17 cellular contexts compared by ENCODE assay signal in the genomic region with DNA sequence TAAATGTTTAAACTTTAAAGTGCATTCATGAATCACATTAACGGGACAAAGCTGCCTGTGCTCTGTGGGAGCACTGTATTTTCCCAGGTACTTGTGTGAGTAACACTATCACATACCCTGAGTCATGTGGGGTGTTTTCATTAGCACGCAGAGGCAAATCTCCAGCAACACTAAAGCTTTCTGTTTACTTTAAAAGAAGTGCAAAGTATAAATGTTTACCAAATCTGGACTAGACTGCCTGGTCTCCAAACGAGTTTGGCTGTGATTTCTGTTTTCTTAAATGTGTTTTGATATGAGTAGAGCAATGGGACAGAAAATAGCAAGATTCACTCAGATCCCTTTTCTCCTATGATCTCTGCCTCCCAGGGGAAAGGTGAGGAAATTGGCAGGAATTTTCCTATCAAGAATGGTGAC. TPM values are rescaled to one million over a fixed set of nuclear protein-coding genes. Genes with fewer than 3 reads are reported as not detected.
DNase-seq lines count a peak whose midpoint lies in the region; ATAC-seq and TF ChIP-seq lines count a peak whose summit lies in the region.
"Had no signal": no experiment of that assay in that cellular context is flagged by ENCODE, and none has a peak within 500 bp of the region (broad histone marks: within the 10 kb centered on the region; RNA-seq: fewer than 3 reads in every experiment).

No MANE protein-coding gene starts in this region.

- H3K9me3 Mint-ChIP-seq in WTC11 = peaks cover 9% of the 10 kb centered on the region

- no peaks in the 10 kb centered on the region for H3K36me3 Mint-ChIP-seq in WTC11
- H3K36me3 Mint-ChIP-seq: CD4-positive, CD25-positive, alpha-beta regulatory T cell had no signal

- H3K4me1 ChIP-seq in smooth muscle cell (ENCODE audit: low read depth) = no peaks in the 10 kb centered on the region
- H3K4me1 ChIP-seq: transverse colon had no signal

- WGBS in smooth muscle cell (ENCODE audit: low lambda C conversion rate) = 34% methylated on average over 3 of the region's 3 CpGs

- no peaks in the 10 kb centered on the region for H3K79me2 ChIP-seq in smooth muscle cell (ENCODE audit: low read depth)

- peak overlapping the region; percentile 44 for H3K4me2 ChIP-seq in smooth muscle cell

- TF ChIP-seq CTCF in WTC11 (IDR thresholded peaks at IDR 0.05) = no peak
- TF ChIP-seq CTCF in fibroblast of the aortic adventitia (IDR thresholded peaks at IDR 0.05; ENCODE audit: insufficient read depth, low read length) = no peak
- TF ChIP-seq CTCF in smooth muscle cell (IDR thresholded peaks at IDR 0.05; ENCODE audit: borderline replicate concordance, insufficient read depth, poor library complexity, severe bottlenecking) = no peak

- CTCF ChIA-PET in WTC11 (lab: Charles Lee) = no interaction called here

- H3K27me3 Mint-ChIP-seq in WTC11 (ENCODE audit: low read depth) = no peaks in the 10 kb centered on the region
- H3K27me3 Mint-ChIP-seq: activated CD4-positive, alpha-beta T cell treated with anti-CD3 and anti-CD28 coated beads for 36 hours had no signal

- H3F3A ChIP-seq in smooth muscle cell (ENCODE audit: low read depth) = no peaks in the 10 kb centered on the region

- no peak overlapping the region for H3K9ac ChIP-seq in smooth muscle cell (ENCODE audit: low read depth)

- H3K9me3 ChIP-seq in smooth muscle cell (replicated peaks; ENCODE audit: low read depth) = no peaks in the 10 kb centered on the region
- H3K9me3 ChIP-seq: transverse colon had no signal

- peak overlapping the region; percentile 32 for H3K27ac ChIP-seq in smooth muscle cell (ENCODE audit: low read depth)
- H3K27ac ChIP-seq: transverse colon had no signal

- no peak overlapping the region for H3K27ac Mint-ChIP-seq in WTC11
- H3K27ac Mint-ChIP-seq: activated CD4-positive, alpha-beta T cell treated with anti-CD3 and anti-CD28 coated beads for 36 hours; CD4-positive, CD25-positive, alpha-beta regulatory T cell; T-helper 17 cell had no signal

- H3K36me3 ChIP-seq in smooth muscle cell (ENCODE audit: low read depth) = no peaks in the 10 kb centered on the region
- H3K36me3 ChIP-seq: transverse colon had no signal

- peaks cover 17% of the 10 kb centered on the region for H3K4me1 Mint-ChIP-seq in WTC11
- H3K4me1 Mint-ChIP-seq: activated CD4-positive, alpha-beta T cell treated with anti-CD3 and anti-CD28 coated beads for 36 hours; CD4-positive, CD25-positive, alpha-beta regulatory T cell; neural crest cell; T-helper 17 cell had no signal

- POLR2A ChIA-PET in WTC11 (lab: Charles Lee) = no interaction called here

- no peaks in the 10 kb centered on the region for H4K20me1 ChIP-seq in smooth muscle cell (ENCODE audit: low read depth)

- H3K4me3 Mint-ChIP-seq in WTC11 = no peak overlapping the region
- H3K4me3 Mint-ChIP-seq: activated CD4-positive, alpha-beta T cell treated with anti-CD3 and anti-CD28 coated beads for 36 hours; CD4-positive, CD25-positive, alpha-beta regulatory T cell; neural crest cell; T-helper 17 cell had no signal

- no peaks in the 10 kb centered on the region for H3K27me3 ChIP-seq in smooth muscle cell (ENCODE audit: low read depth)
- H3K27me3 ChIP-seq: transverse colon had no signal

- ATAC-seq in WTC11 (0 out of 2 replicates have a peak, but pooled peaks have one; percentile 34), HG03520 (IDR thresholded peaks at IDR 0.05; ENCODE audit: unreplicated experiment) (no peak)
- ATAC-seq: activated CD4-positive, alpha-beta T cell treated with anti-CD3 and anti-CD28 coated beads for 36 hours; sciatic nerve; T-helper 17 cell had no signal

- H3K4me3 ChIP-seq in fibroblast of the aortic adventitia (ENCODE audit: low read depth, low read length) (no peak overlapping the region), smooth muscle cell (no peak overlapping the region)
- H3K4me3 ChIP-seq: transverse colon had no signal

- H2AFZ ChIP-seq in smooth muscle cell (ENCODE audit: low read depth) = peak overlapping the region; percentile 61

- DNase-seq in HT1080 (ENCODE audit: low read depth) (peak; percentile 40), WTC11 (ENCODE audit: low spot score) (no peak), fibroblast of the aortic adventitia (ENCODE audit: low read depth) (peak; percentile 23), smooth muscle cell (lab: John Stamatoyannopoulos, UW; ENCODE audit: unreplicated experiment) (no peak), cortex of kidney (lab: John Stamatoyannopoulos, UW) (no peak), NCI-H2171 treated with DMSO at 0.1 percent for 48 hours (lab: John Stamatoyannopoulos, UW) (no peak)
- DNase-seq: activated CD4-positive, alpha-beta T cell treated with anti-CD3 and anti-CD28 coated beads for 36 hours; activated T-cell treated with anti-CD3 and anti-CD28 coated beads, Interleukin-2, amount 50 U/mL, for 1 hour; CD4-positive, CD25-positive, alpha-beta regulatory T cell; KG1; NCI-H526 treated with DMSO at 0.1 percent for 48 hours; stimulated activated CD4-positive, alpha-beta T cell treated with anti-CD3 and anti-CD28 coated beads, Interleukin-4, amount 100 ng/mL, for 4 hours; T-helper 17 cell; transverse colon had no signal

TF ChIP-seq in WTC11, 78 proteins besides CTCF, POLR2A, EP300 and RAD21:
- no peak for TF ChIP-seq CREM (CRISPR knock-in tag; IDR thresholded peaks at IDR 0.05)
- no peak for TF ChIP-seq NFE2L1 (CRISPR knock-in tag; IDR thresholded peaks at IDR 0.05)
- TF ChIP-seq ETV6 (CRISPR knock-in tag; IDR thresholded peaks at IDR 0.05) = no peak
- TF ChIP-seq ZNF416 (CRISPR knock-in tag; IDR thresholded peaks at IDR 0.05) = no peak
TF ChIP-seq in WTC11: peak in this region for 0.

RNA-seq across cellular contexts. Expression of a gene that starts 28.8 kb away (rescaled TPM):
- not detected in 2 replicates for total RNA-seq in HT1080 (2014; rRNA removed; shearing (Covaris generic))
- polyA plus RNA-seq in HT1080 (2015; cell fraction: cytosol; rRNA removed) = not detected in 2 replicates
- 0.07 TPM in 1 of 2 replicates, not detected in the other for polyA plus RNA-seq in HT1080 (2015; cell fraction: nucleus; rRNA removed)
- total RNA-seq in WTC11 (2021) (0.66 to 2.2 TPM (median 2.1 TPM) in 3 replicates), fibroblast of the aortic adventitia (ENCODE audit: low replicate concordance) (not detected in 2 replicates), smooth muscle cell (not detected in 2 replicates)
- polyA plus RNA-seq in smooth muscle cell = not detected in 2 replicates
- total RNA-seq: activated CD4-positive, alpha-beta T cell treated with anti-CD3 and anti-CD28 coated beads for 36 hours; CD4-positive, CD25-positive, alpha-beta regulatory T cell; T-helper 17 cell; transverse colon had no signal
- polyA plus RNA-seq: CD4-positive, CD25-positive, alpha-beta regulatory T cell had no signal

RNA-seq across cellular contexts. Expression of a gene that starts 35.1 kb away (rescaled TPM):
- total RNA-seq in HT1080 (2014; rRNA removed; shearing (Covaris generic)) = 9.4 and 14.9 TPM in 2 replicates
- 14.3 and 22.2 TPM in 2 replicates for polyA plus RNA-seq in HT1080 (2015; cell fraction: cytosol; rRNA removed)
- 5.8 and 6.6 TPM in 2 replicates for polyA plus RNA-seq in HT1080 (2015; cell fraction: nucleus; rRNA removed)
- 12.4 to 16.2 TPM (median 12.5 TPM) in 3 replicates for total RNA-seq in WTC11 (2021)
- 2.8 and 7.2 TPM in 2 replicates for total RNA-seq in fibroblast of the aortic adventitia (ENCODE audit: low replicate concordance)
- 5.8 and 17.2 TPM in 2 replicates for total RNA-seq in smooth muscle cell
- polyA plus RNA-seq in smooth muscle cell = 9.5 and 18.5 TPM in 2 replicates

Comparison
In these comparisons a context has a peak if more than half of its experiments do, and no peak if none do; other contexts are left out.
1. DNase-seq: peak in HT1080 (single experiment) and fibroblast of the aortic adventitia (single experiment); none in WTC11 (single experiment), smooth muscle cell (single experiment), cortex of kidney (single experiment) and NCI-H2171 treated with DMSO at 0.1 percent for 48 hours (single experiment).